Comparison of ENCODE assay signal across 10 cellular contexts in genomic region chr12:123478762-123479161, GRCh38. TPM values are rescaled to one million over a fixed set of nuclear protein-coding genes. Genes with fewer than 3 reads are reported as not detected.
DNase-seq lines count a peak whose midpoint lies in the region; TF ChIP-seq lines count a peak whose summit lies in the region.
"Had no signal": no experiment of that assay in that cellular context is flagged by ENCODE, and none has a peak within 500 bp of the region (broad histone marks: within the 10 kb centered on the region; RNA-seq: fewer than 3 reads in every experiment).

No MANE protein-coding gene starts in this region.

- H3K4me1 ChIP-seq in endodermal cell (ENCODE audit: control insufficient read depth, insufficient read depth, low read length), result no peaks in the 10 kb centered on the region

- no peak overlapping the region for H3K4me3 Mint-ChIP-seq in endodermal cell
- H3K4me3 Mint-ChIP-seq: activated CD4-positive, alpha-beta T cell treated with anti-CD3 and anti-CD28 coated beads for 36 hours had no signal

- H3K27me3 Mint-ChIP-seq in endodermal cell (ENCODE audit: insufficient read depth), result no peaks in the 10 kb centered on the region
- H3K27me3 Mint-ChIP-seq: activated CD4-positive, alpha-beta T cell treated with anti-CD3 and anti-CD28 coated beads for 36 hours had no signal

- H3K36me3 ChIP-seq in endodermal cell (ENCODE audit: control insufficient read depth, insufficient read depth, low read length), result peaks cover 31% of the 10 kb centered on the region

- H3K36me3 Mint-ChIP-seq in endodermal cell (ENCODE audit: low read depth), result peaks cover 41% of the 10 kb centered on the region

- no peak overlapping the region for H3K9ac ChIP-seq in endodermal cell (ENCODE audit: extremely low read depth, low read length, poor library complexity, severe bottlenecking)

- no peak for TF ChIP-seq CTCF in endodermal cell (conservative IDR thresholded peaks at IDR 0.05)

- H3K27ac Mint-ChIP-seq in endodermal cell, result no peak overlapping the region
- H3K27ac Mint-ChIP-seq: activated CD4-positive, alpha-beta T cell treated with anti-CD3 and anti-CD28 coated beads for 36 hours had no signal

- no peaks in the 10 kb centered on the region for H3K9me3 Mint-ChIP-seq in endodermal cell

- H3K4me1 Mint-ChIP-seq in endodermal cell, result peaks cover 14% of the 10 kb centered on the region

- H3K27ac ChIP-seq in endodermal cell (ENCODE audit: low read depth, low read length), result no peak overlapping the region

- H3K27me3 ChIP-seq in endodermal cell (ENCODE audit: control insufficient read depth, insufficient read depth, low read length, poor library complexity, severe bottlenecking), result no peaks in the 10 kb centered on the region

- no peaks in the 10 kb centered on the region for H3K9me3 ChIP-seq in endodermal cell (ENCODE audit: control insufficient read depth, low read length)

- 94% methylated on average over 6 to 10 of the region's 10 CpGs for whole genome bisulfite sequencing in endodermal cell (ENCODE audit: insufficient coverage in 1 of 2, insufficient read length in 1 of 2), 2 experiments

- H3K4me3 ChIP-seq in endodermal cell (ENCODE audit: low read length), result no peak overlapping the region

- DNase-seq in HT1080 (ENCODE audit: low read depth), result peak; percentile 79
- peak; percentile 80 to 96 for DNase-seq in dermis microvascular lymphatic vessel endothelial cell (ENCODE audit: low read depth in 2 of 2)
- peak; percentile 81 for DNase-seq in kidney glomerular epithelial cell (lab: John Stamatoyannopoulos, UW)
- peak; percentile 70 for DNase-seq in stromal cell of bone marrow (ENCODE audit: low read depth)
- no peak for DNase-seq in NCI-H1930 (lab: John Stamatoyannopoulos, UW)
- DNase-seq in DMS79 treated with DMSO at 0.1 percent for 48 hours (lab: John Stamatoyannopoulos, UW), result no peak
- no peak for DNase-seq in endodermal cell
- DNase-seq in NCI-H2107 (lab: John Stamatoyannopoulos, UW), result no peak
- DNase-seq: activated CD4-positive, alpha-beta T cell treated with anti-CD3 and anti-CD28 coated beads for 36 hours; NCI-H1417 had no signal

RNA-seq across cellular contexts. Expression of gene SNRNP35, which starts 20.8 kb away (rescaled TPM):
- 12.8 and 16.6 TPM in 2 replicates for total RNA-seq in HT1080 (2014; rRNA removed; shearing (Covaris generic))
- 18.0 and 21.9 TPM in 2 replicates for polyA plus RNA-seq in HT1080 (2015; cell fraction: cytosol; rRNA removed)
- 24.1 and 42.1 TPM in 2 replicates for polyA plus RNA-seq in HT1080 (2015; cell fraction: nucleus; rRNA removed)
- total RNA-seq in dermis microvascular lymphatic vessel endothelial cell (9.4 and 11.3 TPM in 2 replicates), endodermal cell (10 to 100 TPM; 17.9 to 24.9 TPM)
- 22.9 TPM for polyA plus RNA-seq in endodermal cell (2013, experiment 1 of 2)
- 16.3 TPM for polyA plus RNA-seq in endodermal cell (2013, experiment 2 of 2)

RNA-seq across cellular contexts. Expression of gene RILPL2, which starts 42.3 kb away (rescaled TPM):
- 4.7 and 5.5 TPM in 2 replicates for total RNA-seq in HT1080 (2014; rRNA removed; shearing (Covaris generic))
- 5.5 and 6.5 TPM in 2 replicates for polyA plus RNA-seq in HT1080 (2015; cell fraction: cytosol; rRNA removed)
- polyA plus RNA-seq in HT1080 (2015; cell fraction: nucleus; rRNA removed), result 1.9 and 2.1 TPM in 2 replicates
- total RNA-seq in dermis microvascular lymphatic vessel endothelial cell (2.4 and 3.3 TPM in 2 replicates), endodermal cell (1 to 10 TPM; 2.6 TPM)
- polyA plus RNA-seq in endodermal cell (2013, experiment 1 of 2), result 1.3 TPM
- 1.2 TPM for polyA plus RNA-seq in endodermal cell (2013, experiment 2 of 2)

RNA-seq across cellular contexts. Expression of gene RILPL1, which starts 54.8 kb away (rescaled TPM):
- 8.8 and 11.7 TPM in 2 replicates for total RNA-seq in HT1080 (2014; rRNA removed; shearing (Covaris generic))
- polyA plus RNA-seq in HT1080 (2015; cell fraction: cytosol; rRNA removed), result 7.5 and 9.3 TPM in 2 replicates
- polyA plus RNA-seq in HT1080 (2015; cell fraction: nucleus; rRNA removed), result 8.1 and 14.0 TPM in 2 replicates
- total RNA-seq in dermis microvascular lymphatic vessel endothelial cell (3.1 and 5.3 TPM in 2 replicates), endodermal cell (10 to 100 TPM; 19.0 to 25.2 TPM)
- polyA plus RNA-seq in endodermal cell (2013, experiment 1 of 2), result 19.4 TPM
- polyA plus RNA-seq in endodermal cell (2013, experiment 2 of 2), result 21.9 TPM

Comparison
In these comparisons a context has a peak if more than half of its experiments do, and no peak if none do; other contexts are left out.
1. DNase-seq: peak in HT1080 (single experiment), dermis microvascular lymphatic vessel endothelial cell (2 of 2), kidney glomerular epithelial cell (single experiment) and stromal cell of bone marrow (single experiment); none in NCI-H1930 (0 of 2), DMS79 treated with DMSO at 0.1 percent for 48 hours (single experiment), endodermal cell (single experiment) and NCI-H2107 (single experiment).